In genomic region chrX:107776649-107777535, GRCh38 we compare ENCODE assay signal across 8 cellular contexts. TPM values are rescaled to one million over a fixed set of nuclear protein-coding genes. Genes with fewer than 3 reads are reported as not detected.
DNase-seq lines count a peak whose midpoint lies in the region; ATAC-seq and TF ChIP-seq lines count a peak whose summit lies in the region.

No MANE protein-coding gene starts in this region.

- H3K4me1 ChIP-seq in osteoblast (ENCODE audit: insufficient read depth, low read length) (no peaks in the 10 kb centered on the region), testis (no peaks in the 10 kb centered on the region)

- H3K9ac ChIP-seq in SK-N-MC (ENCODE audit: insufficient read length), result no peak overlapping the region

- no peak overlapping the region for H3K27ac ChIP-seq in SK-N-MC
- H3K27ac ChIP-seq in osteoblast (ENCODE audit: low read depth, low read length), result no peak overlapping the region
- H3K27ac ChIP-seq in testis, result peak overlapping the region in 1 of 2 donors; percentile 75

- H3K9me3 ChIP-seq in SK-N-MC (ENCODE audit: low read depth, low read length) (no peaks in the 10 kb centered on the region), osteoblast (ENCODE audit: low read depth, low read length) (no peaks in the 10 kb centered on the region), testis (no peaks in the 10 kb centered on the region)

- H3K36me3 Mint-ChIP-seq in activated naive CD4-positive, alpha-beta T cell treated with anti-CD3 and anti-CD28 coated beads, Interleukin-2, amount 50 U/mL, for 72 hours, result no peaks in the 10 kb centered on the region

- H3K27ac Mint-ChIP-seq in activated naive CD4-positive, alpha-beta T cell treated with anti-CD3 and anti-CD28 coated beads, Interleukin-2, amount 50 U/mL, for 72 hours, result peak overlapping the region; percentile 87 to 88

- H3K27me3 ChIP-seq in osteoblast (ENCODE audit: insufficient read depth, low read length), result peaks cover 23% of the 10 kb centered on the region
- H3K27me3 ChIP-seq in testis, result no peaks in the 10 kb centered on the region

- peak; percentile 71 to 84 for ATAC-seq in activated naive CD4-positive, alpha-beta T cell treated with anti-CD3 and anti-CD28 coated beads, Interleukin-2, amount 50 U/mL, for 72 hours

- H3K4me3 ChIP-seq in SK-N-MC (peak overlapping the region; percentile 60), osteoblast (ENCODE audit: insufficient read depth, low read length) (peak overlapping the region; percentile 65), testis (peak overlapping the region; percentile 46 to 61)

- CTCF ChIA-PET in HEK293T (lab: Yijun Ruan, JAX), result interaction anchor here (0.6 to 9.6 kb wide), 32 partner anchors 9 to 436 kb away, joined by 3 to 173 read pairs (median 6); partner anchors contain the start of gene PRPS1

- no peaks in the 10 kb centered on the region for H3K36me3 ChIP-seq in SK-N-MC (ENCODE audit: insufficient read depth, low read length)
- H3K36me3 ChIP-seq in osteoblast (ENCODE audit: insufficient read depth, low read length), result no peaks in the 10 kb centered on the region
- H3K36me3 ChIP-seq in testis (ENCODE audit: low read depth, missing control alignments), result no peaks in the 10 kb centered on the region

- H4K20me1 ChIP-seq in osteoblast (ENCODE audit: insufficient read depth, low read length), result no peaks in the 10 kb centered on the region

- TF ChIP-seq POLR2A in testis (IDR thresholded peaks at IDR 0.05), result no peak

- intact Hi-C loops in head of caudate nucleus (cut with DNase I) (loop anchor here (5.0 to 10.0 kb wide), 3 partner anchors 52 to 122 kb away; no protein-coding TSS in a partner anchor), testis (cut with DNase I; ENCODE audit: low total_unique reads) (loop anchor here (10.0 kb wide), 2 partner anchors 62 to 102 kb away; no protein-coding TSS in a partner anchor)

- TF ChIP-seq CTCF in osteoblast (IDR thresholded peaks at IDR 0.05; ENCODE audit: extremely low read depth, low read depth, low read length) (peak; percentile 86), testis (IDR thresholded peaks at IDR 0.05) (peak; percentile 54 to 78 (median 74))

- POLR2A ChIA-PET in HEK293T (lab: Yijun Ruan, JAX), result interaction anchor here (0.7 to 6.2 kb wide), 19 partner anchors 10 to 149 kb away, joined by 3 to 198 read pairs (median 6); partner anchors contain the start of genes MID2 and PRPS1

- peak overlapping the region; percentile 84 for H3K4me2 ChIP-seq in osteoblast (ENCODE audit: insufficient read depth, low read length)

- DNase-seq in GDM1 (lab: John Stamatoyannopoulos, UW) (peak; percentile 73), HEK293T (ENCODE audit: extremely low spot score) (peak; percentile 89), MV-4-11 (lab: John Stamatoyannopoulos, UW) (peak; percentile 76), SK-N-MC (ENCODE audit: low read depth, low spot score) (peak; percentile 73), head of caudate nucleus (peak; percentile 59 to 93 (median 82)), osteoblast (ENCODE audit: insufficient read length, low spot score, missing footprints) (peak; percentile 97), testis (peak; percentile 92)
- DNase-seq in activated naive CD4-positive, alpha-beta T cell treated with anti-CD3 and anti-CD28 coated beads, Interleukin-2, amount 50 U/mL, for 72 hours (ENCODE audit: low spot score in 2 of 2), result peak; percentile 59 to 60

- 3 to 7% methylated on average over 13 to 20 of the region's 20 CpGs for WGBS in testis, 2 donors

- H3K9me3 Mint-ChIP-seq in activated naive CD4-positive, alpha-beta T cell treated with anti-CD3 and anti-CD28 coated beads, Interleukin-2, amount 50 U/mL, for 72 hours, result no peaks in the 10 kb centered on the region

- peak overlapping the region; percentile 77 for H2AFZ ChIP-seq in osteoblast (ENCODE audit: low read length)

- H3K79me2 ChIP-seq in osteoblast (ENCODE audit: insufficient read depth, low read length), result no peaks in the 10 kb centered on the region

TF ChIP-seq in HEK293T, 16 proteins besides CTCF, POLR2A, EP300 and RAD21:
- TF ChIP-seq NFRKB (IDR thresholded peaks at IDR 0.05), result no peak
- no peak for TF ChIP-seq ELF4 (IDR thresholded peaks at IDR 0.05)
- no peak for TF ChIP-seq ZNF384 (IDR thresholded peaks at IDR 0.05)
- no peak for TF ChIP-seq SUZ12 (IDR thresholded peaks at IDR 0.05)
- TF ChIP-seq PKNOX1 (IDR thresholded peaks at IDR 0.05), result 0 out of 2 replicates have a peak, but pooled peaks have one; percentile 5
- TF ChIP-seq TARDBP (IDR thresholded peaks at IDR 0.05), result no peak
- no peak for TF ChIP-seq BHLHE40 (IDR thresholded peaks at IDR 0.05; ENCODE audit: borderline replicate concordance)
- TF ChIP-seq FOXK2 (IDR thresholded peaks at IDR 0.05), result no peak

RNA-seq across cellular contexts. Expression of gene NCBP2L, which starts 0.6 kb away (rescaled TPM):
- not detected for total RNA-seq in activated naive CD4-positive, alpha-beta T cell treated with anti-CD3 and anti-CD28 coated beads, Interleukin-2, amount 50 U/mL, for 72 hours
- total RNA-seq in osteoblast (not detected in 2 replicates), testis (not detected)
- 4.5 TPM for polyA plus RNA-seq in testis (ENCODE audit: insufficient read depth, low read depth, low replicate concordance)

RNA-seq across cellular contexts. Expression of gene TSC22D3, which starts 1.3 kb away (rescaled TPM):
- total RNA-seq in activated naive CD4-positive, alpha-beta T cell treated with anti-CD3 and anti-CD28 coated beads, Interleukin-2, amount 50 U/mL, for 72 hours, result 10 to 100 TPM; 41.1 to 80.3 TPM
- total RNA-seq in osteoblast, result 57.2 and 62.2 TPM in 2 replicates
- total RNA-seq in testis, result 100 to 1,000 TPM in 1 of 2 donors, 10 to 100 TPM in 1; 98.4 to 123 TPM
- 65.5 TPM for polyA plus RNA-seq in testis (ENCODE audit: insufficient read depth, low read depth, low replicate concordance)

RNA-seq across cellular contexts. Expression of gene MID2, which starts 48.8 kb away (rescaled TPM):
- total RNA-seq in activated naive CD4-positive, alpha-beta T cell treated with anti-CD3 and anti-CD28 coated beads, Interleukin-2, amount 50 U/mL, for 72 hours, result 10 to 100 TPM in 1 of 2 donors, 1 to 10 TPM in 1; 8.4 to 10.3 TPM
- 19.9 and 23.6 TPM in 2 replicates for total RNA-seq in osteoblast
- 10 to 100 TPM; 11.3 to 15.2 TPM for total RNA-seq in testis
- 6.5 TPM for polyA plus RNA-seq in testis (ENCODE audit: insufficient read depth, low read depth, low replicate concordance)
